In the genomic region with DNA sequence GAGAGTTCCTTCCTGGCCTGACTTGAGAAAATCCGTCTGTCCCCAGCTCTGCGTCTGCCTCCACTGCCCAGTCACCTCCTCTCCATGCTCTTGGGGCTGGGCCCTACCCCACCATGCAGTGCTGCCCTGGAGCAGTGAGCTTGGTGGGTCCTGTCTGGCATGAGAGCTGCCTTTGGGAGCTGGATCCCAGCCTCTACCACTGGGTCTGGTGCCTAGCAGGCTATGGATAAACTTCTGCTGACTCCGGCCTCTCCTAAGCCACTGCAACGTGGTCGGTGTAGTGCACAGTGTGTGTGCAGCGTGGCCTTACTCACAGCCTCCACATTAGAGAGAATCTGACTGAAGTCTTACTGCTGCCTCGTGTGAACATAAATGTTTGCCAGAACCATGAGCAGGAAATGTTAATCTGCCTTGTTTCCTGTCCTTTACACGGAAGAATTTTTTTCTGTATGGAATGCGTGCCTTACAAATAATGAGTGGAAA, we compare ENCODE assay signal across 13 cellular contexts. TPM values are rescaled to one million over a fixed set of nuclear protein-coding genes. Genes with fewer than 3 reads are reported as not detected.
DNase-seq lines count a peak whose midpoint lies in the region; TF ChIP-seq lines count a peak whose summit lies in the region.
"Had no signal": no experiment of that assay in that cellular context is flagged by ENCODE, and none has a peak within 500 bp of the region (broad histone marks: within the 10 kb centered on the region; RNA-seq: fewer than 3 reads in every experiment).

No MANE protein-coding gene starts in this region.

- no peak for TF ChIP-seq POLR2A in esophagus muscularis mucosa (IDR thresholded peaks at IDR 0.05; ENCODE audit: low read depth)

- H3K27ac Mint-ChIP-seq in CD4-positive, alpha-beta memory T cell: peak overlapping the region in 6 of 7 donors; percentile 20 to 85 (median 56)
- H3K27ac Mint-ChIP-seq in nephron progenitor cell: peak overlapping the region; percentile 95

- H3K27ac ChIP-seq in CD4-positive, alpha-beta memory T cell (ENCODE audit: low read depth, low read length): no peak overlapping the region
- H3K27ac ChIP-seq in RWPE1 (peak overlapping the region; percentile 65), esophagus muscularis mucosa (replicated peaks in 1 of 4) (peak overlapping the region; percentile 78 to 86 (median 82))
- H3K27ac ChIP-seq: epithelial cell of prostate, parathyroid adenoma had no signal

- H3K36me3 Mint-ChIP-seq in CD4-positive, alpha-beta memory T cell: peaks cover 46 to 64% of the 10 kb centered on the region in 2 donors
- peaks cover 73% of the 10 kb centered on the region for H3K36me3 Mint-ChIP-seq in nephron progenitor cell (ENCODE audit: low read depth)

- H3K27me3 ChIP-seq in CD4-positive, alpha-beta memory T cell (ENCODE audit: insufficient read depth, low read length): no peaks in the 10 kb centered on the region
- H3K27me3 ChIP-seq in esophagus muscularis mucosa: no peaks in the 10 kb centered on the region

- 27% methylated on average over 8 of the region's 9 CpGs for WGBS in esophagus muscularis mucosa

- no peak for TF ChIP-seq EP300 in esophagus muscularis mucosa (IDR thresholded peaks at IDR 0.05)

- no peaks in the 10 kb centered on the region for H3K9me3 ChIP-seq in CD4-positive, alpha-beta memory T cell (ENCODE audit: control insufficient read depth in 1 of 2, low read length in 2 of 2)
- H3K9me3 ChIP-seq in esophagus muscularis mucosa: no peaks in the 10 kb centered on the region

- no peaks in the 10 kb centered on the region for H3K27me3 Mint-ChIP-seq in CD4-positive, alpha-beta memory T cell
- H3K27me3 Mint-ChIP-seq in nephron progenitor cell (ENCODE audit: low read depth, poor library complexity): no peaks in the 10 kb centered on the region

- H3K4me3 ChIP-seq in CD4-positive, alpha-beta memory T cell (ENCODE audit: low read length in 2 of 2): no peak overlapping the region
- H3K4me3 ChIP-seq in esophagus muscularis mucosa: no peak overlapping the region

- H3K4me3 Mint-ChIP-seq in CD4-positive, alpha-beta memory T cell: peak overlapping the region in 2 of 8 donors; percentile 21 to 26
- H3K4me3 Mint-ChIP-seq in nephron progenitor cell: no peak overlapping the region

- DNase-seq in CD4-positive, alpha-beta memory T cell: no peak
- DNase-seq in RWPE1 (ENCODE audit: low spot score): no peak
- DNase-seq in esophagus muscularis mucosa (ENCODE audit: extremely low spot score): no peak
- no peak for DNase-seq in nephron progenitor cell
- no peak for DNase-seq in kidney glomerular epithelial cell (lab: John Stamatoyannopoulos, UW)
- no peak for DNase-seq in NCI-H526 treated with DMSO at 0.1 percent for 48 hours (lab: John Stamatoyannopoulos, UW)
- no peak for DNase-seq in G401 (ENCODE audit: low spot score)
- DNase-seq in NCI-H1436 treated with DMSO at 0.1 percent for 48 hours (lab: John Stamatoyannopoulos, UW): no peak
- DNase-seq: activated CD4-positive, alpha-beta T cell treated with anti-CD3 and anti-CD28 coated beads, Interleukin-2, amount 50 U/mL, for 1 hour; NCI-H226 had no signal

- CTCF ChIA-PET in CD4-positive, alpha-beta memory T cell (lab: Charles Lee; ENCODE audit: partially characterized antibody): interaction anchor here (1.1 to 5.1 kb wide), 3 partner anchors 13 to 69 kb away, joined by 3 to 25 read pairs (median 7); no protein-coding TSS in a partner anchor
- CTCF ChIA-PET in RWPE1 (lab: Yijun Ruan, JAX): no interaction called here

- TF ChIP-seq CTCF in RWPE1 (conservative IDR thresholded peaks at IDR 0.05; ENCODE audit: low read depth): no peak
- no peak for TF ChIP-seq CTCF in esophagus muscularis mucosa (IDR thresholded peaks at IDR 0.05)
- TF ChIP-seq CTCF in nephron progenitor cell (IDR thresholded peaks at IDR 0.05): no peak

- POLR2A ChIA-PET in CD4-positive, alpha-beta memory T cell (lab: Charles Lee; ENCODE audit: partially characterized antibody): interaction anchor here (0.6 kb wide), 2 partner anchors 15 to 18 kb away, joined by 3 to 5 read pairs; no protein-coding TSS in a partner anchor
- POLR2A ChIA-PET in RWPE1 (lab: Yijun Ruan, JAX; ENCODE audit: low non-redundant PET): no interaction called here

- H3K4me1 ChIP-seq in CD4-positive, alpha-beta memory T cell (ENCODE audit: insufficient read depth, low read length): peaks cover 5% of the 10 kb centered on the region
- peaks cover 32 to 71% (median 66%) of the 10 kb centered on the region in 4 donors for H3K4me1 ChIP-seq in esophagus muscularis mucosa
- H3K4me1 ChIP-seq: parathyroid adenoma had no signal

- H3K9me3 Mint-ChIP-seq in CD4-positive, alpha-beta memory T cell: no peaks in the 10 kb centered on the region
- no peaks in the 10 kb centered on the region for H3K9me3 Mint-ChIP-seq in nephron progenitor cell

- peaks cover 6 to 17% (median 10%) of the 10 kb centered on the region in 4 donors for H3K4me1 Mint-ChIP-seq in CD4-positive, alpha-beta memory T cell
- peaks cover 19% of the 10 kb centered on the region for H3K4me1 Mint-ChIP-seq in nephron progenitor cell

- peaks cover 7% of the 10 kb centered on the region for H3K36me3 ChIP-seq in CD4-positive, alpha-beta memory T cell (ENCODE audit: insufficient read depth, low read length)
- peaks cover 6 to 41% (median 15%) of the 10 kb centered on the region in 4 donors for H3K36me3 ChIP-seq in esophagus muscularis mucosa

- intact Hi-C loops in CD4-positive, alpha-beta memory T cell (cut with micrococcal nuclease): no loop called here
- intact Hi-C loops in esophagus muscularis mucosa (cut with DNase I): loop anchor here (2.0 kb wide), 1 partner anchor 13 kb away; no protein-coding TSS in a partner anchor

- in situ Hi-C loops in G401 (cut with HindIII; ENCODE audit: low sequenced_read_pairs): no loop called here

RNA-seq across cellular contexts. Expression of a gene that starts 47.6 kb away (rescaled TPM):
- total RNA-seq in CD4-positive, alpha-beta memory T cell: 10 to 100 TPM; 62.2 to 67.7 TPM
- polyA plus RNA-seq in CD4-positive, alpha-beta memory T cell: 1 to 10 TPM in 1 of 2 donors, under 1 TPM in 1; 0.57 to 4.9 TPM
- 10 to 100 TPM; 30.2 to 65.7 (median 49.3) TPM for total RNA-seq in esophagus muscularis mucosa
- total RNA-seq in G401 (2014; rRNA removed; shearing (Covaris generic)): 52.6 and 96.4 TPM in 2 replicates

RNA-seq across cellular contexts. Expression of a gene that starts 47.8 kb away (rescaled TPM):
- not detected for total RNA-seq in CD4-positive, alpha-beta memory T cell
- polyA plus RNA-seq in CD4-positive, alpha-beta memory T cell: not detected
- not detected for total RNA-seq in esophagus muscularis mucosa
- total RNA-seq in G401 (2014; rRNA removed; shearing (Covaris generic)): not detected in 2 replicates
- polyA plus RNA-seq: thymus had no signal
